In the genomic region with DNA sequence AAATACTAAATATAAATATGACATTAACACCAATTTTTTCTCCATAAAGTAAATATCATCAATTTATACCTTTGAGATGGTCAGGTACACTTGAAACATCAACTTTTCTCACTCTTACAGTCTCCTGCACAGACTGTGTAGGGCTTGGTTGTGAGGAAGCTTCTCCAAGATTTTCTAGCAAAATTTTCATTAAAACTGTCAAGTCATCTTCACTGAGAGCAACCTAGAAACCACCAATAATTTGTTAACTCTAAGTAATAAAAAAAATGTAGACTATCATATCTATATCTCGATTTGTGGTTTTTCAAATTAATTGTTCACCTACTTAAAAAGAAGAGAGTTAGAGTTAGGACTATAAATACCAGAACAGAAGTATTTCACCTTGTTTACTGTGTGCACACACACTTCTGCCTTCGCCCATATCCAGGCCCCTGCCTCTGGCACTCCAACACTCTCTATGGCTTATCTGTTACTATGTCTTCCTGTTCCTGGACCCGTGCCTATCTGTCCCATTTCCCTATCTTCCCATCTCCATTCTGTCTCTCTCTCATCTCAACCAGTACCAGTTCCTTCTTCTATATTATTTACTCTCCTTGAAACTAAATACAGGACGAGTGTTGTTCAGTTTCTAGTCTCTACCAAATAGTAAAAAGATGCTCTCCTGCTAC, we compare ENCODE assay signal across 13 cellular contexts.
"Had no signal": no experiment of that assay in that cellular context is flagged by ENCODE, and none has a peak within 500 bp of the region (broad histone marks: within the 10 kb centered on the region; RNA-seq: fewer than 3 reads in every experiment).

No MANE protein-coding gene starts in this region.

- H3K36me3 ChIP-seq: prostate gland had no signal

- H3K27me3 ChIP-seq: adrenal gland, left lung, upper lobe of right lung had no signal

- DNase-seq: activated CD4-positive, alpha-beta T cell treated with anti-CD3 and anti-CD28 coated beads, Interleukin-2, amount 50 U/mL, for 4 hours; activated naive CD4-positive, alpha-beta T cell treated with anti-CD3 and anti-CD28 coated beads, Interleukin-2, amount 10 ng/mL, durations not matched to agents 7 days and 5 days; adrenal gland; cerebellar nuclear complex; cortex of kidney; kidney; midbrain; right cardiac atrium; upper lobe of right lung had no signal

- H3K4me3 Mint-ChIP-seq: activated naive CD4-positive, alpha-beta T cell treated with anti-CD3 and anti-CD28 coated beads, Interleukin-2, amount 10 ng/mL, durations not matched to agents 7 days and 5 days had no signal

- H3K9me3 Mint-ChIP-seq: activated naive CD4-positive, alpha-beta T cell treated with anti-CD3 and anti-CD28 coated beads, Interleukin-2, amount 10 ng/mL, durations not matched to agents 7 days and 5 days had no signal

- H3K27ac Mint-ChIP-seq: activated naive CD4-positive, alpha-beta T cell treated with anti-CD3 and anti-CD28 coated beads, Interleukin-2, amount 10 ng/mL, durations not matched to agents 7 days and 5 days had no signal

- H3K27ac ChIP-seq: adrenal gland, left lung, prostate gland, skin epidermis, thoracic aorta, upper lobe of right lung had no signal

- H3K4me1 Mint-ChIP-seq: activated naive CD4-positive, alpha-beta T cell treated with anti-CD3 and anti-CD28 coated beads, Interleukin-2, amount 10 ng/mL, durations not matched to agents 7 days and 5 days had no signal

- H3K9me3 ChIP-seq: adrenal gland, left lung, prostate gland, thoracic aorta, upper lobe of right lung had no signal

- ATAC-seq: left lung, right cardiac atrium, upper lobe of right lung had no signal

- H3K27me3 Mint-ChIP-seq: activated naive CD4-positive, alpha-beta T cell treated with anti-CD3 and anti-CD28 coated beads, Interleukin-2, amount 10 ng/mL, durations not matched to agents 7 days and 5 days had no signal

- H3K4me3 ChIP-seq: adrenal gland, left lung, prostate gland, skin epidermis, thoracic aorta, upper lobe of right lung had no signal

- H3K4me1 ChIP-seq: adrenal gland, left lung, prostate gland, upper lobe of right lung had no signal
